In genomic region chr17:71276071-71276470, GRCh38 we compare ENCODE assay signal across 26 cellular contexts.
DNase-seq lines count a peak whose midpoint lies in the region; ATAC-seq, FAIRE-seq and TF ChIP-seq lines count a peak whose summit lies in the region.
"Had no signal": no experiment of that assay in that cellular context is flagged by ENCODE, and none has a peak within 500 bp of the region (broad histone marks: within the 10 kb centered on the region; RNA-seq: fewer than 3 reads in every experiment).

No MANE protein-coding gene starts in this region.

- no peaks in the 10 kb centered on the region for H3K9me3 Mint-ChIP-seq in astrocyte (ENCODE audit: unreplicated experiment)

- H3K79me2 ChIP-seq in astrocyte (ENCODE audit: insufficient read depth, low read length) (no peaks in the 10 kb centered on the region), MM.1S (ENCODE audit: low read length) (no peaks in the 10 kb centered on the region)

- H3K9ac ChIP-seq in astrocyte (ENCODE audit: low read length), result no peak overlapping the region
- no peak overlapping the region for H3K9ac ChIP-seq in MM.1S (ENCODE audit: low read length)
- H3K9ac ChIP-seq: BLaER1 had no signal

- no peaks in the 10 kb centered on the region for H4K20me1 ChIP-seq in astrocyte (ENCODE audit: insufficient read depth, low read length)
- H4K20me1 ChIP-seq in MM.1S (ENCODE audit: insufficient read depth, low read length), result no peaks in the 10 kb centered on the region
- H4K20me1 ChIP-seq: BLaER1 had no signal

- no peaks in the 10 kb centered on the region for H3K9me2 ChIP-seq in MM.1S (replicated peaks; ENCODE audit: insufficient read depth, low read length)

- H3K27ac Mint-ChIP-seq in astrocyte (ENCODE audit: unreplicated experiment), result no peak overlapping the region
- H3K27ac Mint-ChIP-seq: CD4-positive, alpha-beta T cell had no signal

- ATAC-seq in lower lobe of right lung, result peak; percentile 78 to 89
- ATAC-seq in HG02981 (IDR thresholded peaks at IDR 0.05; ENCODE audit: unreplicated experiment), result no peak
- ATAC-seq: GM12878, PC-3, Right ventricle myocardium inferior had no signal

- FAIRE-seq in astrocyte (lab: Jason Lieb, UNC), result no peak
- FAIRE-seq: G401.6, GM12878 had no signal

- no peak overlapping the region for H3K4me3 Mint-ChIP-seq in astrocyte (ENCODE audit: unreplicated experiment)
- H3K4me3 Mint-ChIP-seq: CD4-positive, alpha-beta T cell had no signal

- H2AFZ ChIP-seq in astrocyte (ENCODE audit: low read depth, low read length) (no peak overlapping the region), MM.1S (ENCODE audit: low read length) (no peak overlapping the region)

- CTCF ChIA-PET in HEK293 (lab: Yijun Ruan, JAX), result no interaction called here

- H3K36me3 Mint-ChIP-seq in astrocyte (ENCODE audit: low read depth, unreplicated experiment), result no peaks in the 10 kb centered on the region

- no peaks in the 10 kb centered on the region for H3K27me3 ChIP-seq in astrocyte (ENCODE audit: insufficient read depth, low read length)
- H3K27me3 ChIP-seq in lower lobe of right lung (ENCODE audit: low read depth), result no peaks in the 10 kb centered on the region
- no peaks in the 10 kb centered on the region for H3K27me3 ChIP-seq in MM.1S (replicated peaks; ENCODE audit: insufficient read depth, low read length)
- H3K27me3 ChIP-seq: BLaER1, SJSA1 had no signal

- TF ChIP-seq CTCF in HEK293 (tag by site-specific recombination; IDR thresholded peaks at IDR 0.05) (no peak), astrocyte (IDR thresholded peaks at IDR 0.05; ENCODE audit: insufficient read depth, low read depth, low read length) (no peak), epithelial cell of esophagus (IDR thresholded peaks at IDR 0.05; ENCODE audit: insufficient read depth, low read depth, low read length, missing control alignments) (no peak), lower lobe of right lung (IDR thresholded peaks at IDR 0.05) (no peak), MM.1S (IDR thresholded peaks at IDR 0.05; ENCODE audit: low read length) (no peak)

- in situ Hi-C loops in ACHN (cut with HindIII; ENCODE audit: low pct_ligation_motif_present, low pct_unique_long_range_greater_than_20kb, low sequenced_read_pairs), result no loop called here

- H3K27me3 Mint-ChIP-seq in astrocyte (ENCODE audit: low read depth, unreplicated experiment), result no peaks in the 10 kb centered on the region
- H3K27me3 Mint-ChIP-seq: CD4-positive, alpha-beta T cell had no signal

- H3K4me3 ChIP-seq in HEK293 (ENCODE audit: low read depth, low read length) (no peak overlapping the region), astrocyte (ENCODE audit: insufficient read depth, low read depth, low read length) (no peak overlapping the region), epithelial cell of esophagus (ENCODE audit: low read length) (no peak overlapping the region), lower lobe of right lung (no peak overlapping the region), MM.1S (ENCODE audit: low read length) (no peak overlapping the region)
- H3K4me3 ChIP-seq: BLaER1, GM12878, HAP-1, SJSA1 had no signal

- H3F3A ChIP-seq in MM.1S (ENCODE audit: insufficient read depth, low read length), result no peaks in the 10 kb centered on the region

- POLR2A ChIA-PET in HEK293 (lab: Yijun Ruan, JAX), result no interaction called here

- H3K4me1 Mint-ChIP-seq in astrocyte (ENCODE audit: low read depth, unreplicated experiment), result no peaks in the 10 kb centered on the region

- H3K27ac ChIP-seq in HEK293 (ENCODE audit: extremely low read depth, low read depth, low read length) (no peak overlapping the region), astrocyte (ENCODE audit: low read depth, low read length) (no peak overlapping the region), lower lobe of right lung (no peak overlapping the region), MM.1S (ENCODE audit: low read length) (no peak overlapping the region)
- H3K27ac ChIP-seq: BLaER1, HL-60, SJSA1 had no signal

- intact Hi-C loops in lower lobe of right lung (cut with DNase I), result no loop called here

- no peaks in the 10 kb centered on the region for H3K36me3 ChIP-seq in HEK293 (ENCODE audit: control insufficient read depth in 2 of 2, insufficient read depth in 1 of 2, low read length in 2 of 2)
- no peaks in the 10 kb centered on the region for H3K36me3 ChIP-seq in astrocyte (ENCODE audit: insufficient read depth, low read length)
- no peaks in the 10 kb centered on the region for H3K36me3 ChIP-seq in lower lobe of right lung
- no peaks in the 10 kb centered on the region for H3K36me3 ChIP-seq in MM.1S (replicated peaks; ENCODE audit: insufficient read depth, low read length)
- H3K36me3 ChIP-seq: BLaER1, HAP-1, SJSA1 had no signal

- H3K4me2 ChIP-seq in astrocyte (ENCODE audit: low read length) (no peak overlapping the region), MM.1S (ENCODE audit: low read depth, low read length) (no peak overlapping the region)
- H3K4me2 ChIP-seq: BLaER1 had no signal

- H3K4me1 ChIP-seq in HEK293 (ENCODE audit: control insufficient read depth, insufficient read depth, low read length) (peaks cover 4% of the 10 kb centered on the region; the same call in 1 of the 2 replicates), astrocyte (ENCODE audit: insufficient read depth, low read length) (no peaks in the 10 kb centered on the region), lower lobe of right lung (no peaks in the 10 kb centered on the region), MM.1S (ENCODE audit: low read length) (no peaks in the 10 kb centered on the region)
- H3K4me1 ChIP-seq: BLaER1, HAP-1, SJSA1 had no signal

- DNase-seq in astrocyte (ENCODE audit: low read depth) (peak; percentile 59), epithelial cell of esophagus (ENCODE audit: low read depth) (peak; percentile 53), lower lobe of right lung (no peak), COLO829 (ENCODE audit: low spot score) (no peak), MM.1S (no peak), ACHN (no peak)
- DNase-seq: CD4-positive, alpha-beta T cell; COR-L47; GOT3; NCI-H1105 treated with DMSO at 0.1 percent for 48 hours; NCI-H146; NCI-H1930; NCI-H2107; NCI-H526; NCI-H82; NK-92 treated with Interleukin-12 subunit alpha and Interleukin-12 subunit beta, amount 100 ng/mL, for 24 hours; PC-3 had no signal

- H3K9me3 ChIP-seq in HEK293 (ENCODE audit: control insufficient read depth, insufficient read depth, low read depth, low read length) (no peaks in the 10 kb centered on the region), astrocyte (ENCODE audit: insufficient read depth, low read depth, low read length) (no peaks in the 10 kb centered on the region), lower lobe of right lung (no peaks in the 10 kb centered on the region), MM.1S (replicated peaks; ENCODE audit: insufficient read depth, low read length) (no peaks in the 10 kb centered on the region)
- H3K9me3 ChIP-seq: BLaER1, HAP-1, SJSA1 had no signal

TF ChIP-seq in HEK293, 187 proteins besides CTCF, POLR2A, EP300 and RAD21:
- TF ChIP-seq ZNF626 (tag by site-specific recombination; IDR thresholded peaks at IDR 0.05) (no peak), ZNF530 (tag by site-specific recombination; IDR thresholded peaks at IDR 0.05; ENCODE audit: low read depth) (no peak), ZNF664 (tag by site-specific recombination; IDR thresholded peaks at IDR 0.05) (no peak), ZFHX2 (tag by site-specific recombination; conservative IDR thresholded peaks at IDR 0.05) (peak; percentile 66), OSR2 (tag by site-specific recombination; IDR thresholded peaks at IDR 0.05) (no peak), ZBTB17 (tag by site-specific recombination; IDR thresholded peaks at IDR 0.05) (peak; percentile 67; the same call in 1 of the 2 replicates), ZNF2 (tag by site-specific recombination; IDR thresholded peaks at IDR 0.05) (peak; percentile 29; the same call in 1 of the 2 replicates), ZNF549 (tag by site-specific recombination; IDR thresholded peaks at IDR 0.05) (0 out of 2 replicates have a peak, but pooled peaks have one; percentile 8)
- TF ChIP-seq, protein P1, sequence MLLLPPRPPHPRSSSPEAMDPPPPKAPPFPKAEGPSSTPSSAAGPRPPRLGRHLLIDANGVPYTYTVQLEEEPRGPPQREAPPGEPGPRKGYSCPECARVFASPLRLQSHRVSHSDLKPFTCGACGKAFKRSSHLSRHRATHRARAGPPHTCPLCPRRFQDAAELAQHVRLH (tag by site-specific recombination; IDR thresholded peaks at IDR 0.05), result 0 out of 2 replicates have a peak, but pooled peaks have one; percentile 18
- TF ChIP-seq, protein P2, sequence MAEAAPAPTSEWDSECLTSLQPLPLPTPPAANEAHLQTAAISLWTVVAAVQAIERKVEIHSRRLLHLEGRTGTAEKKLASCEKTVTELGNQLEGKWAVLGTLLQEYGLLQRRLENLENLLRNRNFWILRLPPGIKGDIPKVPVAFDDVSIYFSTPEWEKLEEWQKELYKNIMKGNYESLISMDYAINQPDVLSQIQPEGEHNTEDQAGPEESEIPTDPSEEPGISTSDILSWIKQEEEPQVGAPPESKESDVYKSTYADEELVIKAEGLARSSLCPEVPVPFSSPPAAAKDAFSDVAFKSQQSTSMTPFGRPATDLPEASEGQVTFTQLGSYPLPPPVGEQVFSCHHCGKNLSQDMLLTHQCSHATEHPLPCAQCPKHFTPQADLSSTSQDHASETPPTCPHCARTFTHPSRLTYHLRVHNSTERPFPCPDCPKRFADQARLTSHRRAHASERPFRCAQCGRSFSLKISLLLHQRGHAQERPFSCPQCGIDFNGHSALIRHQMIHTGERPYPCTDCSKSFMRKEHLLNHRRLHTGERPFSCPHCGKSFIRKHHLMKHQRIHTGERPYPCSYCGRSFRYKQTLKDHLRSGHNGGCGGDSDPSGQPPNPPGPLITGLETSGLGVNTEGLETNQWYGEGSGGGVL (tag by site-specific recombination; IDR thresholded peaks at IDR 0.05), result no peak
TF ChIP-seq in HEK293: peak in this region for 5.

Comparison
In these comparisons a context has a peak if more than half of its experiments do, and no peak if none do; other contexts are left out.
1. DNase-seq: peak in astrocyte (single experiment) and epithelial cell of esophagus (single experiment); none in lower lobe of right lung (single experiment), COLO829 (single experiment), MM.1S (single experiment) and ACHN (single experiment).